ENCODE assay signal across 14 cellular contexts in genomic region chr18:12257996-12258718, GRCh38. TPM values are rescaled to one million over a fixed set of nuclear protein-coding genes. Genes with fewer than 3 reads are reported as not detected.
"Had no signal": no experiment of that assay in that cellular context is flagged by ENCODE, and none has a peak within 500 bp of the region (broad histone marks: within the 10 kb centered on the region; RNA-seq: fewer than 3 reads in every experiment).

No MANE protein-coding gene starts in this region.

- H3K9me3 ChIP-seq: ovary, transverse colon had no signal

- H3K27ac ChIP-seq: ovary, transverse colon had no signal

- FAIRE-seq: endometrium, small intestine had no signal

- H3K36me3 ChIP-seq: ovary, transverse colon had no signal

- DNase-seq: activated CD4-positive, alpha-beta memory T cell treated with anti-CD3 and anti-CD28 coated beads for 36 hours; activated gamma-delta T cell; activated T-cell treated with anti-CD3 and anti-CD28 coated beads, Interleukin-2, amount 50 U/mL, for 4 hours; anterior cingulate cortex; hippocampal formation; ovary; small intestine; T-helper 9 cell; transverse colon had no signal

- ATAC-seq: activated T-cell treated with anti-CD3 and anti-CD28 coated beads, Interleukin-2, amount 50 U/mL, for 4 hours; stimulated activated effector memory CD8-positive, alpha-beta T cell treated with anti-CD3 and anti-CD28 coated beads, Interleukin-12 subunit alpha, Interleukin-12 subunit beta, amount 100 ng/mL, for 72 hours had no signal

- H3K27me3 ChIP-seq: ovary had no signal

- H3K4me3 ChIP-seq: ovary, transverse colon had no signal

RNA-seq across cellular contexts. Expression of gene CIDEA, which starts 4.0 kb away (rescaled TPM):
- total RNA-seq: activated CD4-positive, alpha-beta memory T cell treated with anti-CD3 and anti-CD28 coated beads for 36 hours; activated T-cell treated with anti-CD3 and anti-CD28 coated beads, Interleukin-2, amount 50 U/mL, for 4 hours; mesothelial cell of epicardium; myocyte; neural crest cell; ovary had no signal
